Comparison of ENCODE assay signal across 8 cellular contexts in the genomic region with DNA sequence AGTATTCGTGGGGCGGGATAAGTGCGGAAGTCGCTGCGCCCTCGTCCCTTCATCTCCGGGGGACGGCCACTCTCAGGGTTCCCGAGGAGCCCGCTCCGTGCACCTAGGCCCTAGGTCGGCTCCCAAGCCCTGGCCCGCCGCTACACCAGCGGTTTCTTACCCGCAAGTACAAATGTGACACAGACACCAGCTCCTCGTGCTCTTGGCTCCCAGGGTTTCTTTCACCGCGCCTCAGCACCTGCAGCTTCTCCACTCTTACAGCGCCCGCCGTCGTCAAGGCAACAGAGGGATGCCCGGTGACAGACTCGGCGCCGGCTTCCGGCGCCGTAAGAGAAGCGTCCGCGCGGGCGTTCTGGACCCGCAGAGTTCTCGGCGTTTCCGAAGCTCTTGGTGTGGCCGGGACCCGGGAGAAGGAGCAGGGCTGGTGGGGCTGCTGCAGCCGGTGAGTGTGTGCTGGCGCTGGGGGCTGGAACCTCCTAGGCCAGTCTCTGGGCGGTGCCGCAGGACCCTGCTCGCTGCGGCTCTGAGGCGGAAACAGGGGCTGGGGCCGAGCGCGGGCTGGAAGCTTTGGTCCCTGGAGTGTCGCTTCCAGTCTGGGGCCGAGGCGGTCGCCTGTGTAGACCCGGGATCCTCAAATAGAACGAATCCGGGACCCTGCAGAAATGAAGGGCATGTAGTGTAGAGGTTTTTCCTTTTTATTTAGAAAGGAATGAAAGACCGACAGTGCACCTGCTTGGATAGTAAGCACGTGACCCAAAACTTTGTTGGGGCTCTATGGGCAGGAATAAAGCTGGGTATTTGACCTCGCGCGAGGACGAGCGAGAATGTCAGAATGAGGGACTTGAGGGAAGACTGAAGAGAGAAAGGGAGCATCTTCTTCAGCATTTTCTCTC.
DNase-seq lines count a peak whose midpoint lies in the region; ATAC-seq and TF ChIP-seq lines count a peak whose summit lies in the region.

No MANE protein-coding gene starts in this region.

- DNase-seq in NCI-H526 (lab: John Stamatoyannopoulos, UW): peak; percentile 74 to 89
- peak; percentile 1 for DNase-seq in activated effector memory CD4-positive, alpha-beta T cell treated with Interleukin-2 at 50 U/mL for 16 hours
- peak in 4 of 5 donors; percentile 18 to 65 (median 29) for DNase-seq in heart left ventricle
- DNase-seq in trophoblast cell: peak in 1 of 2 donors; percentile 25
- peak; percentile 52 to 81 for DNase-seq in aorta
- no peak for DNase-seq in SHP77 (lab: John Stamatoyannopoulos, UW)

- H3K18ac ChIP-seq in trophoblast cell (ENCODE audit: low read length): no peak overlapping the region

- no peak overlapping the region for H3K9ac ChIP-seq in trophoblast cell (ENCODE audit: low read length)

- no peak overlapping the region for H2AFZ ChIP-seq in trophoblast cell (ENCODE audit: insufficient read depth, low read length, poor library complexity)

- no peak overlapping the region for H3K4ac ChIP-seq in trophoblast cell (ENCODE audit: low read depth, low read length)

- H4K12ac ChIP-seq in trophoblast cell (ENCODE audit: low read depth, low read length): no peak overlapping the region

- peaks cover 0 to 9% (median 0%) of the 10 kb centered on the region in 12 donors for H3K9me3 ChIP-seq in heart left ventricle
- no peaks in the 10 kb centered on the region for H3K9me3 ChIP-seq in trophoblast cell (ENCODE audit: insufficient read depth, low read depth, low read length)
- H3K9me3 ChIP-seq in aorta (ENCODE audit: control insufficient read depth, low read length): no peaks in the 10 kb centered on the region

- peaks cover 0 to 13% (median 0%) of the 10 kb centered on the region in 12 donors for H3K4me1 ChIP-seq in heart left ventricle
- H3K4me1 ChIP-seq in trophoblast cell (ENCODE audit: control insufficient read depth in 1 of 2, insufficient read depth in 2 of 2, low read length in 2 of 2): no peaks in the 10 kb centered on the region
- H3K4me1 ChIP-seq in aorta (ENCODE audit: control insufficient read depth in 1 of 2, insufficient read depth in 2 of 2, low read length in 2 of 2): peaks cover 2 to 3% of the 10 kb centered on the region in 2 donors

- no peak overlapping the region for H2AK5ac ChIP-seq in trophoblast cell (ENCODE audit: low read length)

- H3K27ac ChIP-seq in heart left ventricle (no peak overlapping the region), trophoblast cell (ENCODE audit: low read depth, low read length) (no peak overlapping the region), aorta (ENCODE audit: low read depth in 1 of 2, low read length in 2 of 2) (no peak overlapping the region)

- TF ChIP-seq POLR2A in GM18505 (IDR thresholded peaks at IDR 0.05; ENCODE audit: borderline replicate concordance, extremely low read depth, insufficient read depth, insufficient read length) (no peak), heart left ventricle (IDR thresholded peaks at IDR 0.05) (no peak)

- peak overlapping the region; percentile 22 to 56 (median 46) for H3K4me3 ChIP-seq in heart left ventricle
- peak overlapping the region; percentile 62 for H3K4me3 ChIP-seq in trophoblast cell (ENCODE audit: low read depth, low read length)
- H3K4me3 ChIP-seq in aorta (ENCODE audit: low read length in 2 of 2): peak overlapping the region; percentile 41 to 52

- H3K36me3 ChIP-seq in heart left ventricle: no peaks in the 10 kb centered on the region
- H3K36me3 ChIP-seq in trophoblast cell (ENCODE audit: control insufficient read depth in 1 of 2, insufficient read depth in 2 of 2, low read length in 2 of 2): no peaks in the 10 kb centered on the region
- H3K36me3 ChIP-seq in aorta (ENCODE audit: control insufficient read depth in 1 of 2, insufficient read depth in 2 of 2, low read length in 1 of 2): no peaks in the 10 kb centered on the region

- H3K23ac ChIP-seq in trophoblast cell (ENCODE audit: low read length): no peak overlapping the region

- WGBS in heart left ventricle, 4 donors: 2% methylated on average over 58 to 65 of the region's 65 CpGs
- no CpG with 5 or more reads among the region's 65 CpGs for WGBS in trophoblast cell (ENCODE audit: extremely low coverage, insufficient coverage, insufficient read length)
- 1% methylated on average over 64 to 65 of the region's 65 CpGs for WGBS in aorta, 2 donors

- no peak overlapping the region for H2BK5ac ChIP-seq in trophoblast cell (ENCODE audit: low read depth, low read length, poor library complexity)

- H3K79me1 ChIP-seq in trophoblast cell (ENCODE audit: low read length): no peaks in the 10 kb centered on the region

- H3K79me2 ChIP-seq in trophoblast cell (ENCODE audit: control insufficient read depth, insufficient read depth, low read length, poor library complexity): no peaks in the 10 kb centered on the region

- intact Hi-C loops in heart left ventricle (cut with DNase I): no loop called here
- intact Hi-C loops in aorta (cut with DNase I): no loop called here

- no peak for TF ChIP-seq CTCF in heart left ventricle (IDR thresholded peaks at IDR 0.05)

- H2BK120ac ChIP-seq in trophoblast cell (ENCODE audit: insufficient read depth, low read length, poor library complexity): no peak overlapping the region

- peak overlapping the region; percentile 88 for H3K4me2 ChIP-seq in trophoblast cell (ENCODE audit: low read length)

- no peak overlapping the region for H3K14ac ChIP-seq in trophoblast cell (ENCODE audit: low read length)

- H3K27me3 ChIP-seq in heart left ventricle (peaks cover 5 to 48% (median 25%) of the 10 kb centered on the region in 9 donors), trophoblast cell (ENCODE audit: insufficient read depth, low read length) (peaks cover 17% of the 10 kb centered on the region), aorta (ENCODE audit: control insufficient read depth in 1 of 2, insufficient read depth in 2 of 2, low read length in 1 of 2) (no peaks in the 10 kb centered on the region)

- peak; percentile 95 for ATAC-seq in GM18505 (IDR thresholded peaks at IDR 0.05; ENCODE audit: unreplicated experiment)
- ATAC-seq in HG02943 (IDR thresholded peaks at IDR 0.05; ENCODE audit: low read depth, unreplicated experiment): peak; percentile 79
- peak in 3 of 4 donors; percentile 57 to 65 (median 59) for ATAC-seq in heart left ventricle
- ATAC-seq in aorta (ENCODE audit: low FRiP score): peak; percentile 66

- H2BK12ac ChIP-seq in trophoblast cell (ENCODE audit: low read length): no peak overlapping the region

- no peak overlapping the region for H4K91ac ChIP-seq in trophoblast cell (ENCODE audit: low read depth, low read length)

- H4K8ac ChIP-seq in trophoblast cell (ENCODE audit: low read depth, low read length): no peak overlapping the region

Comparison
In these comparisons a context has a peak if more than half of its experiments do, and no peak if none do; other contexts are left out.
1. DNase-seq: peak in NCI-H526 (2 of 2), activated effector memory CD4-positive, alpha-beta T cell treated with Interleukin-2 at 50 U/mL for 16 hours (single experiment), heart left ventricle (4 of 5) and aorta (2 of 2); none in SHP77 (0 of 2).
2. Peak in every context shown above with its lines, with median percentiles within 50 percentile points of each other: ATAC-seq and H3K4me3 ChIP-seq.